17 cellular contexts compared by ENCODE assay signal in the genomic region with DNA sequence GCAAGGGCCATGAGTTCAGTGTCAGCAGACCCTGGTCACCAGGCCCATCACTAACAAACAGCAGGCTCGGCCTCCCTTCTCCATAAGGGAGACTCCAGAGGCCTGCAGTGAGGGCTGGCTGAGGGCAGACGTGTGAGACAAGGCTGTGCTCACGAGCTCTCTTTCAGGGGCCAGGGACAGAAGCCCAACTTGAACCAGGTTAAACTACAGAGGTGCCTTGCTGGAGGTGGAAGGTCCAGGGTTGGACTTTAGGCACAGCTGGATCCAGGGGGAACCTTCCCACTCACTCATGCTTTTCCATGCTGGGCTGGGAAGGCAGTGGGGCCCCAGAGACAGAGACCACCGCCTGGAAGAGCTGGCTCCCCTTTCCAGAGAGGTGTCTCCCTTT. TPM values are rescaled to one million over a fixed set of nuclear protein-coding genes. Genes with fewer than 3 reads are reported as not detected.
DNase-seq lines count a peak whose midpoint lies in the region; ATAC-seq and TF ChIP-seq lines count a peak whose summit lies in the region.
"Had no signal": no experiment of that assay in that cellular context is flagged by ENCODE, and none has a peak within 500 bp of the region (broad histone marks: within the 10 kb centered on the region; RNA-seq: fewer than 3 reads in every experiment).

No MANE protein-coding gene starts in this region.

- H3K9ac ChIP-seq in endodermal cell (ENCODE audit: extremely low read depth, low read length, poor library complexity, severe bottlenecking) = no peak overlapping the region

- H3K4me3 ChIP-seq in Panc1 (ENCODE audit: low read depth in 2 of 2, low read length in 2 of 2) (no peak overlapping the region), endodermal cell (ENCODE audit: low read length) (no peak overlapping the region)
- H3K4me3 ChIP-seq: HAP-1 had no signal

- H3K9me3 ChIP-seq in Panc1 (ENCODE audit: control insufficient read depth, insufficient read depth, low read depth, low read length) = no peaks in the 10 kb centered on the region
- no peaks in the 10 kb centered on the region for H3K9me3 ChIP-seq in endodermal cell (ENCODE audit: control insufficient read depth, low read length)
- H3K9me3 ChIP-seq: BE2C, Caco-2, HAP-1 had no signal

- H3K27ac ChIP-seq in Panc1 (ENCODE audit: low read length) (no peak overlapping the region), endodermal cell (ENCODE audit: low read depth, low read length) (no peak overlapping the region)

- POLR2A ChIA-PET in Panc1 (lab: Charles Lee) = interaction anchor here (0.6 kb wide), 1 partner anchor 168 kb away, joined by 5 read pairs; no protein-coding TSS in a partner anchor

- CTCF ChIA-PET in Panc1 (lab: Charles Lee) = no interaction called here

- H3K4me1 ChIP-seq in Panc1 (ENCODE audit: control insufficient read depth, insufficient read depth, low read length) = no peaks in the 10 kb centered on the region
- no peaks in the 10 kb centered on the region for H3K4me1 ChIP-seq in endodermal cell (ENCODE audit: control insufficient read depth, insufficient read depth, low read length)
- H3K4me1 ChIP-seq: BE2C, Caco-2, HAP-1 had no signal

- peak; percentile 29 for DNase-seq in CD14-positive monocyte (ENCODE audit: low spot score)
- no peak for DNase-seq in Panc1 (ENCODE audit: low read depth, low spot score)
- DNase-seq in endodermal cell = peak; percentile 38
- peak; percentile 30 for DNase-seq in sciatic nerve (ENCODE audit: low spot score)
- DNase-seq in NCI-H146 (lab: John Stamatoyannopoulos, UW) = no peak
- DNase-seq in NCI-H1694 treated with DMSO at 0.1 percent for 48 hours (lab: John Stamatoyannopoulos, UW) = no peak
- no peak for DNase-seq in HFFc6
- DNase-seq in stimulated activated CD4-positive, alpha-beta T cell treated with anti-CD3 and anti-CD28 coated beads, Interleukin-4, amount 100 ng/mL, for 24 hours = no peak
- DNase-seq: ACHN; BE2C; C1 segment of cervical spinal cord; CD4-positive, alpha-beta T cell; DMS79 treated with DMSO at 0.1 percent for 48 hours; GF-D8 had no signal

- H3K36me3 Mint-ChIP-seq in CD14-positive monocyte (no peaks in the 10 kb centered on the region), endodermal cell (ENCODE audit: low read depth) (no peaks in the 10 kb centered on the region), HFFc6 (ENCODE audit: low read depth) (no peaks in the 10 kb centered on the region)

- BruUV-seq in Panc1 (replicated peaks; lab: Mats Ljungman, UMichigan) = no TSS peak

- intact Hi-C loops in CD14-positive monocyte (cut with micrococcal nuclease) = no loop called here
- intact Hi-C loops in Panc1 (cut with micrococcal nuclease; ENCODE audit: unreplicated experiment) = no loop called here
- intact Hi-C loops in sciatic nerve (cut with DNase I) = no loop called here

- H3K36me3 ChIP-seq in Panc1 (ENCODE audit: control insufficient read depth, insufficient read depth, low read length) (no peaks in the 10 kb centered on the region), endodermal cell (ENCODE audit: control insufficient read depth, insufficient read depth, low read length) (no peaks in the 10 kb centered on the region)
- H3K36me3 ChIP-seq: BE2C, HAP-1 had no signal

- WGBS in endodermal cell (ENCODE audit: insufficient coverage in 1 of 2, insufficient read length in 1 of 2), 2 experiments = 74 to 87% methylated on average over 4 of the region's 4 CpGs

- peaks cover 4% of the 10 kb centered on the region; the same call in 1 of the 2 replicates for H3K27me3 ChIP-seq in Panc1 (ENCODE audit: control insufficient read depth, insufficient read depth, low read length)
- H3K27me3 ChIP-seq in endodermal cell (ENCODE audit: control insufficient read depth, insufficient read depth, low read length, poor library complexity, severe bottlenecking) = no peaks in the 10 kb centered on the region
- H3K27me3 ChIP-seq: BE2C had no signal

- in situ Hi-C loops in Panc1 (cut with HindIII; ENCODE audit: low pct_unique_long_range_greater_than_20kb, low sequenced_read_pairs) = no loop called here

- TF ChIP-seq CTCF in CD14-positive monocyte (IDR thresholded peaks at IDR 0.05) (no peak), Panc1 (IDR thresholded peaks at IDR 0.05) (no peak), endodermal cell (conservative IDR thresholded peaks at IDR 0.05) (no peak), HFFc6 (IDR thresholded peaks at IDR 0.05) (no peak)

- H3K4me3 Mint-ChIP-seq in CD14-positive monocyte (no peak overlapping the region), endodermal cell (no peak overlapping the region), HFFc6 (no peak overlapping the region)
- H3K4me3 Mint-ChIP-seq: CD4-positive, alpha-beta T cell had no signal

- H3K9me3 Mint-ChIP-seq in CD14-positive monocyte (peaks cover 0 to 2% (median 0%) of the 10 kb centered on the region in 7 donors), endodermal cell (no peaks in the 10 kb centered on the region), HFFc6 (no peaks in the 10 kb centered on the region)

- ATAC-seq in Panc1 (peak; percentile 36; the same call in 1 of the 2 replicates), sciatic nerve (no peak)

- H3K4me1 Mint-ChIP-seq in CD14-positive monocyte (no peaks in the 10 kb centered on the region), endodermal cell (peaks cover 3% of the 10 kb centered on the region), HFFc6 (ENCODE audit: low read depth) (no peaks in the 10 kb centered on the region)

- H3K27me3 Mint-ChIP-seq in CD14-positive monocyte (ENCODE audit: low read depth in 3 of 3) (peaks cover 25 to 54% (median 32%) of the 10 kb centered on the region in 3 donors), endodermal cell (ENCODE audit: insufficient read depth) (peaks cover 2% of the 10 kb centered on the region), HFFc6 (ENCODE audit: insufficient read depth) (peaks cover 40% of the 10 kb centered on the region)

- H3K27ac Mint-ChIP-seq in CD14-positive monocyte (peak overlapping the region in 1 of 7 donors; percentile 22), endodermal cell (no peak overlapping the region), HFFc6 (no peak overlapping the region)
- H3K27ac Mint-ChIP-seq: CD4-positive, alpha-beta T cell had no signal

RNA-seq across cellular contexts. Expression of gene CFAP100, which starts 19.0 kb away (rescaled TPM):
- polyA plus RNA-seq in CD14-positive monocyte = not detected
- total RNA-seq in Panc1 (2021; ENCODE audit: unreplicated experiment) (not detected), endodermal cell (under 1 TPM; 0.44 to 0.66 TPM), sciatic nerve (1.5 TPM)
- not detected for polyA plus RNA-seq in Panc1 (2012; ENCODE audit: insufficient read length)
- 2.6 TPM for polyA plus RNA-seq in endodermal cell (2013, experiment 1 of 2)
- polyA plus RNA-seq in endodermal cell (2013, experiment 2 of 2) = 1.6 TPM
- not detected for total RNA-seq in HFFc6 (2021; fragmentation: NEBNext Ultra II Directional; extraction: Animal tissue kit (Norgen Biotek cat#: 25700))
- total RNA-seq: Caco-2; CD4-positive, alpha-beta T cell; H1 had no signal

RNA-seq across cellular contexts. Expression of gene KLF15, which starts 56.5 kb away (rescaled TPM):
- polyA plus RNA-seq in CD14-positive monocyte = not detected
- 0.10 TPM for total RNA-seq in Panc1 (2021; ENCODE audit: unreplicated experiment)
- not detected for polyA plus RNA-seq in Panc1 (2012; ENCODE audit: insufficient read length)
- total RNA-seq in endodermal cell = 10 to 100 TPM; 20.7 to 31.1 TPM
- polyA plus RNA-seq in endodermal cell (2013, experiment 1 of 2) = 7.3 TPM
- 5.6 TPM for polyA plus RNA-seq in endodermal cell (2013, experiment 2 of 2)
- total RNA-seq in sciatic nerve = 22.7 TPM
- total RNA-seq in HFFc6 (2021; fragmentation: NEBNext Ultra II Directional; extraction: Animal tissue kit (Norgen Biotek cat#: 25700)) = 1 to 10 TPM in 2 of 6 experiments, under 1 TPM in 4; 0.63 to 1.2 (median 0.81) TPM

Comparison
In these comparisons a context has a peak if more than half of its experiments do, and no peak if none do; other contexts are left out.
1. DNase-seq: peak in CD14-positive monocyte (single experiment), endodermal cell (single experiment) and sciatic nerve (single experiment); none in Panc1 (single experiment), NCI-H146 (single experiment), NCI-H1694 treated with DMSO at 0.1 percent for 48 hours (single experiment), HFFc6 (single experiment) and stimulated activated CD4-positive, alpha-beta T cell treated with anti-CD3 and anti-CD28 coated beads, Interleukin-4, amount 100 ng/mL, for 24 hours (single experiment).
2. RNA of gene KLF15, which starts 56.5 kb away (total RNA-seq): 20.7 to 31.1 TPM in endodermal cell and 22.7 TPM in sciatic nerve (single experiment); 0.63 to 1.2 TPM in HFFc6 and 0.10 TPM in Panc1 (single experiment); every median in the first group is over 10 times any median in the second.